ENCODE assay signal across 8 cellular contexts in the genomic region with DNA sequence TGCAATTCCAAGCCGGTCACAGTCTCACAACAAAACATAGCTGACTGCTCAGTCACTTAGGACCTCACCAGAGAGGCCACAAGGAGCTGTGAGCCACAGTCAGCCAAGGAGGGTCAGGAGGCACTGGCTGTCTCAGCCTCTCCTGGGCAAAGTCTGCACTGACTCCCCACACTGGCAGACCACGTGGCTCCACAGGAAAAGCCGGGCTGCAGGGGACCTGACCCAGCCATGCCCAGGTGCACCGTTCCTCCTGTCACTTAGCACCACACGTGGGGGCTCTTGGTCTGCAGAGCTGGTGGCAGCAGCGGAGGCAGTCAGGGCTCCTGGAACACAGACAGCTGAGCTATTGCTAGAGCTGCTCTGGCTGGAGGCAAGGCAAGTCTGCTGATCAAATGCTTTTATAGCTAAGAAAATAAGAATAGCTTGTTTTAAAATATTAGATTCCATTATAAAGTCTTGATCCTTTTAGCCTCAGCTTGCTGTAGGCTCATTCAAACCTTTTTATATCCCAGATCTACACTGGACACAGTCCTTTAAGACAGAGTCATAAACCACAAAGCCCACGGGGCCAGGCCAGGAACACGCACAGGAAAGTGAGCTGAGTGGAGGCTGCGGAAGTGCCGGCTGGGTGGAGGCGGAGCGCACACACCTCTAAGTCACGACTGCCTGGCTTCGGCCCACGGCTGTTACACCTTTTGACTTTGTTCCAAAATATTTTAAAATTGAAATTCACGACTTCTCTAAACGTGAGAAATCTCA.
A peak's percentile ranks its signal among the peaks of the same experiment; 100 is the strongest.
DNase-seq lines count a peak whose midpoint lies in the region; ATAC-seq and TF ChIP-seq lines count a peak whose summit lies in the region.

No MANE protein-coding gene starts in this region.

- no peaks in the 10 kb centered on the region for H3K36me3 ChIP-seq in BLaER1 treated with 17β-estradiol and CSF1 and Interleukin-3, amounts not matched to agents 10 nM and 100 nM
- H3K36me3 ChIP-seq in mucosa of descending colon (ENCODE audit: low read depth): no peaks in the 10 kb centered on the region
- H3K36me3 ChIP-seq in CD4-positive, alpha-beta memory T cell (ENCODE audit: insufficient read depth, low read length): no peaks in the 10 kb centered on the region

- no peak overlapping the region for H3K27ac Mint-ChIP-seq in activated naive CD4-positive, alpha-beta T cell treated with anti-CD3 and anti-CD28 coated beads, Interleukin-2, amount 50 U/mL, for 72 hours
- no peak overlapping the region for H3K27ac Mint-ChIP-seq in T-helper 17 cell
- H3K27ac Mint-ChIP-seq in CD4-positive, alpha-beta memory T cell: peak overlapping the region in 1 of 7 donors; percentile 49

- no peaks in the 10 kb centered on the region for H3K9me3 ChIP-seq in BLaER1 treated with 17β-estradiol and CSF1 and Interleukin-3, amounts not matched to agents 10 nM and 100 nM (replicated peaks in 1 of 11)
- H3K9me3 ChIP-seq in mucosa of descending colon: no peaks in the 10 kb centered on the region
- no peaks in the 10 kb centered on the region for H3K9me3 ChIP-seq in T-helper 17 cell (ENCODE audit: control insufficient read depth, low read length, poor library complexity, severe bottlenecking)
- H3K9me3 ChIP-seq in CD4-positive, alpha-beta memory T cell (ENCODE audit: control insufficient read depth in 1 of 2, low read length in 2 of 2): no peaks in the 10 kb centered on the region

- TF ChIP-seq CTCF in mucosa of descending colon (IDR thresholded peaks at IDR 0.05): no peak

- peak overlapping the region in 5 of 10 experiments; percentile 1 to 13 (median 8); a peak in 3 of 20 replicates for H3K4me3 ChIP-seq in BLaER1 treated with 17β-estradiol and CSF1 and Interleukin-3, amounts not matched to agents 10 nM and 100 nM
- no peak overlapping the region for H3K4me3 ChIP-seq in mucosa of descending colon
- H3K4me3 ChIP-seq in CD4-positive, alpha-beta memory T cell (ENCODE audit: low read length in 2 of 2): no peak overlapping the region

- no peaks in the 10 kb centered on the region for H3K9me3 Mint-ChIP-seq in activated naive CD4-positive, alpha-beta T cell treated with anti-CD3 and anti-CD28 coated beads, Interleukin-2, amount 50 U/mL, for 72 hours
- peaks cover 0 to 6% (median 0%) of the 10 kb centered on the region in 8 donors for H3K9me3 Mint-ChIP-seq in CD4-positive, alpha-beta memory T cell

- H4K20me1 ChIP-seq in BLaER1 treated with 17β-estradiol and CSF1 and Interleukin-3, amounts not matched to agents 10 nM and 100 nM: no peaks in the 10 kb centered on the region; a peak in 1 of 22 replicates

- peak overlapping the region; percentile 74 to 94 (median 85) for H3K4me2 ChIP-seq in BLaER1 treated with 17β-estradiol and CSF1 and Interleukin-3, amounts not matched to agents 10 nM and 100 nM

- POLR2A ChIA-PET in CD4-positive, alpha-beta memory T cell (lab: Charles Lee; ENCODE audit: partially characterized antibody): no interaction called here

- H3K27me3 ChIP-seq in BLaER1 treated with 17β-estradiol and CSF1 and Interleukin-3, amounts not matched to agents 10 nM and 100 nM: no peaks in the 10 kb centered on the region; a peak in 1 of 22 replicates
- H3K27me3 ChIP-seq in CD4-positive, alpha-beta memory T cell (ENCODE audit: insufficient read depth, low read length): no peaks in the 10 kb centered on the region

- peaks cover 56 to 75% (median 71%) of the 10 kb centered on the region in 10 experiments for H3K4me1 ChIP-seq in BLaER1 treated with 17β-estradiol and CSF1 and Interleukin-3, amounts not matched to agents 10 nM and 100 nM
- H3K4me1 ChIP-seq in mucosa of descending colon (ENCODE audit: low read depth): peaks cover 13% of the 10 kb centered on the region
- H3K4me1 ChIP-seq in CD4-positive, alpha-beta memory T cell (ENCODE audit: insufficient read depth, low read length): no peaks in the 10 kb centered on the region

- peak; percentile 44 to 83 for ATAC-seq in activated naive CD4-positive, alpha-beta T cell treated with anti-CD3 and anti-CD28 coated beads, Interleukin-2, amount 50 U/mL, for 72 hours
- ATAC-seq in mucosa of descending colon (peak; percentile 95), T-helper 17 cell (no peak)

- intact Hi-C loops in mucosa of descending colon (cut with DNase I, micrococcal nuclease): loop anchor here in 1 of 2 donors (5.0 kb wide), 1 partner anchor 238 kb away; no protein-coding TSS in a partner anchor
- intact Hi-C loops in CD4-positive, alpha-beta memory T cell (cut with micrococcal nuclease): loop anchor here (5.0 kb wide), 1 partner anchor 793 kb away; no protein-coding TSS in a partner anchor

- peak overlapping the region in 6 of 11 experiments; percentile 5 to 47 (median 14); a peak in 7 of 22 replicates for H3K9ac ChIP-seq in BLaER1 treated with 17β-estradiol and CSF1 and Interleukin-3, amounts not matched to agents 10 nM and 100 nM

- peaks cover 5% of the 10 kb centered on the region for H3K4me1 Mint-ChIP-seq in T-helper 17 cell
- H3K4me1 Mint-ChIP-seq in CD4-positive, alpha-beta memory T cell: peaks cover 0 to 14% (median 3%) of the 10 kb centered on the region in 4 donors

- H3K36me3 Mint-ChIP-seq in activated naive CD4-positive, alpha-beta T cell treated with anti-CD3 and anti-CD28 coated beads, Interleukin-2, amount 50 U/mL, for 72 hours: no peaks in the 10 kb centered on the region
- H3K36me3 Mint-ChIP-seq in T-helper 17 cell (ENCODE audit: low read depth): no peaks in the 10 kb centered on the region
- no peaks in the 10 kb centered on the region for H3K36me3 Mint-ChIP-seq in CD4-positive, alpha-beta memory T cell

- CTCF ChIA-PET in CD4-positive, alpha-beta memory T cell (lab: Charles Lee; ENCODE audit: partially characterized antibody): interaction anchor here (1.3 to 1.8 kb wide), 2 partner anchors 20 to 165 kb away, joined by 3 to 5 read pairs; no protein-coding TSS in a partner anchor

- DNase-seq in LHCN-M2 (ENCODE audit: low read depth) (peak; percentile 25), mucosa of descending colon (peak; percentile 75 to 85 (median 79)), T-helper 17 cell (no peak), AML-193 (lab: John Stamatoyannopoulos, UW) (no peak), NOMO-1 treated with dmso at 0.1 percent for 144 hours (lab: John Stamatoyannopoulos, UW; ENCODE audit: unreplicated experiment) (no peak)
- peak in 1 of 2 donors; percentile 7 for DNase-seq in activated naive CD4-positive, alpha-beta T cell treated with anti-CD3 and anti-CD28 coated beads, Interleukin-2, amount 50 U/mL, for 72 hours (ENCODE audit: low spot score in 2 of 2)
- no peak for DNase-seq in CD4-positive, alpha-beta memory T cell

- H3K27me3 Mint-ChIP-seq in T-helper 17 cell: peaks cover 14% of the 10 kb centered on the region
- H3K27me3 Mint-ChIP-seq in CD4-positive, alpha-beta memory T cell: peaks cover 0 to 4% of the 10 kb centered on the region in 2 donors

- H3K27ac ChIP-seq in BLaER1 treated with 17β-estradiol and CSF1 and Interleukin-3, amounts not matched to agents 10 nM and 100 nM: peak overlapping the region in 3 of 11 experiments; percentile 0 to 38 (median 37); a peak in 3 of 22 replicates
- H3K27ac ChIP-seq in CD4-positive, alpha-beta memory T cell (ENCODE audit: low read depth, low read length): no peak overlapping the region

- no peak overlapping the region for H3K4me3 Mint-ChIP-seq in T-helper 17 cell
- H3K4me3 Mint-ChIP-seq in CD4-positive, alpha-beta memory T cell: peak overlapping the region in 1 of 8 donors; percentile 30

Comparison
In these comparisons a context has a peak if more than half of its experiments do, and no peak if none do; other contexts are left out.
1. DNase-seq: peak in LHCN-M2 (single experiment) and mucosa of descending colon (3 of 3); none in T-helper 17 cell (0 of 3), AML-193 (0 of 2), NOMO-1 treated with dmso at 0.1 percent for 144 hours (single experiment) and CD4-positive, alpha-beta memory T cell (0 of 5).